In the genomic region with DNA sequence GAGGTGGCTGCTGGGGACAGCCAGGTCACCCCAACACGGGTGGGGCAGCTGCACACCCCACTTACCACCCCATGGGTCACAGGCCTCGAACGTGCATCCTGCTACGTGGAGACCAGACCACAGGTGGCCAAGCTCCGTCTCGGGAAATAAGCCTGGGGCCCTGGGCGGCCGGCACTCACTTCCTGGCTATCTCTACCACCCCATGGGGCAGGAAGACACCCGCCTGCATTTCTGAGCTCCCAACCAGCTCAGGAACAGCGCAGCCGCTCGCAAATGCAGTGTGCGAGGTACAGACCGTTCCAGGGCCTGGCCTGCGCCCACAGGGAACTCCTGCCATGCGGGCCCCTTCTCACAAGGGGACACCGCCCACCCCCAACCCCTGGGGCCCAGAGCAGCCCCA, we compare ENCODE assay signal across 2 cellular contexts.
A peak's percentile ranks its signal among the peaks of the same experiment; 100 is the strongest.
TF ChIP-seq lines count a peak whose summit lies in the region.

No MANE protein-coding gene starts in this region.

TF ChIP-seq in HEK293, 187 proteins besides CTCF, POLR2A, EP300 and RAD21:
- TF ChIP-seq ZNF626 (tag by site-specific recombination; IDR thresholded peaks at IDR 0.05) (no peak), ZNF488 (tag by site-specific recombination; IDR thresholded peaks at IDR 0.05) (no peak), ZIC2 (tag by site-specific recombination; IDR thresholded peaks at IDR 0.05) (0 out of 2 replicates have a peak, but pooled peaks have one; percentile 7)
- TF ChIP-seq, protein P1, sequence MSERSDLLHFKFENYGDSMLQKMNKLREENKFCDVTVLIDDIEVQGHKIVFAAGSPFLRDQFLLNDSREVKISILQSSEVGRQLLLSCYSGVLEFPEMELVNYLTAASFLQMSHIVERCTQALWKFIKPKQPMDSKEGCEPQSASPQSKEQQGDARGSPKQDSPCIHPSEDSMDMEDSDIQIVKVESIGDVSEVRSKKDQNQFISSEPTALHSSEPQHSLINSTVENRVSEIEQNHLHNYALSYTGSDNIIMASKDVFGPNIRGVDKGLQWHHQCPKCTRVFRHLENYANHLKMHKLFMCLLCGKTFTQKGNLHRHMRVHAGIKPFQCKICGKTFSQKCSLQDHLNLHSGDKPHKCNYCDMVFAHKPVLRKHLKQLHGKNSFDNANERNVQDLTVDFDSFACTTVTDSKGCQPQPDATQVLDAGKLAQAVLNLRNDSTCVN (tag by site-specific recombination; optimal IDR thresholded peaks at IDR 0.05): no peak
- TF ChIP-seq, protein P2, sequence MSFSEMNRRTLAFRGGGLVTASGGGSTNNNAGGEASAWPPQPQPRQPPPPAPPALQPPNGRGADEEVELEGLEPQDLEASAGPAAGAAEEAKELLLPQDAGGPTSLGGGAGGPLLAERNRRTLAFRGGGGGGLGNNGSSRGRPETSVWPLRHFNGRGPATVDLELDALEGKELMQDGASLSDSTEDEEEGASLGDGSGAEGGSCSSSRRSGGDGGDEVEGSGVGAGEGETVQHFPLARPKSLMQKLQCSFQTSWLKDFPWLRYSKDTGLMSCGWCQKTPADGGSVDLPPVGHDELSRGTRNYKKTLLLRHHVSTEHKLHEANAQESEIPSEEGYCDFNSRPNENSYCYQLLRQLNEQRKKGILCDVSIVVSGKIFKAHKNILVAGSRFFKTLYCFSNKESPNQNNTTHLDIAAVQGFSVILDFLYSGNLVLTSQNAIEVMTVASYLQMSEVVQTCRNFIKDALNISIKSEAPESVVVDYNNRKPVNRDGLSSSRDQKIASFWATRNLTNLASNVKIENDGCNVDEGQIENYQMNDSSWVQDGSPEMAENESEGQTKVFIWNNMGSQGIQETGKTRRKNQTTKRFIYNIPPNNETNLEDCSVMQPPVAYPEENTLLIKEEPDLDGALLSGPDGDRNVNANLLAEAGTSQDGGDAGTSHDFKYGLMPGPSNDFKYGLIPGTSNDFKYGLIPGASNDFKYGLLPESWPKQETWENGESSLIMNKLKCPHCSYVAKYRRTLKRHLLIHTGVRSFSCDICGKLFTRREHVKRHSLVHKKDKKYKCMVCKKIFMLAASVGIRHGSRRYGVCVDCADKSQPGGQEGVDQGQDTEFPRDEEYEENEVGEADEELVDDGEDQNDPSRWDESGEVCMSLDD (tag by site-specific recombination; IDR thresholded peaks at IDR 0.05): no peak

TF ChIP-seq in K562, 482 proteins besides CTCF, POLR2A, EP300 and RAD21:
- TF ChIP-seq DIDO1 (tag; IDR thresholded peaks at IDR 0.05; ENCODE audit: low read depth) (no peak), POLR2G (IDR thresholded peaks at IDR 0.05; ENCODE audit: low read depth, low read length) (peak; percentile 70), ZNF780A (CRISPR knock-in tag; IDR thresholded peaks at IDR 0.05) (no peak), SRSF3 (IDR thresholded peaks at IDR 0.05; ENCODE audit: insufficient read depth, low read length) (no peak), RBFOX2 (IDR thresholded peaks at IDR 0.05; ENCODE audit: low read depth, low read length) (peak; percentile 39; the same call in 1 of the 2 replicates), ESRRA (IDR thresholded peaks at IDR 0.05; ENCODE audit: borderline replicate concordance, low read depth) (no peak), ZSCAN29 (IDR thresholded peaks at IDR 0.05) (no peak), MCM7 (IDR thresholded peaks at IDR 0.05) (no peak), FOXA1 (IDR thresholded peaks at IDR 0.05; ENCODE audit: borderline replicate concordance) (no peak), PATZ1 (CRISPR knock-in tag; IDR thresholded peaks at IDR 0.05; ENCODE audit: borderline replicate concordance) (no peak), HMBOX1 (IDR thresholded peaks at IDR 0.05) (no peak), FOXA3 (CRISPR knock-in tag; conservative IDR thresholded peaks at IDR 0.05 in 1 of 2, IDR thresholded peaks at IDR 0.05 in 1 of 2) (no peak)
- TF ChIP-seq, protein P1 (CRISPR knock-in tag; IDR thresholded peaks at IDR 0.05): no peak
- TF ChIP-seq, protein P3, sequence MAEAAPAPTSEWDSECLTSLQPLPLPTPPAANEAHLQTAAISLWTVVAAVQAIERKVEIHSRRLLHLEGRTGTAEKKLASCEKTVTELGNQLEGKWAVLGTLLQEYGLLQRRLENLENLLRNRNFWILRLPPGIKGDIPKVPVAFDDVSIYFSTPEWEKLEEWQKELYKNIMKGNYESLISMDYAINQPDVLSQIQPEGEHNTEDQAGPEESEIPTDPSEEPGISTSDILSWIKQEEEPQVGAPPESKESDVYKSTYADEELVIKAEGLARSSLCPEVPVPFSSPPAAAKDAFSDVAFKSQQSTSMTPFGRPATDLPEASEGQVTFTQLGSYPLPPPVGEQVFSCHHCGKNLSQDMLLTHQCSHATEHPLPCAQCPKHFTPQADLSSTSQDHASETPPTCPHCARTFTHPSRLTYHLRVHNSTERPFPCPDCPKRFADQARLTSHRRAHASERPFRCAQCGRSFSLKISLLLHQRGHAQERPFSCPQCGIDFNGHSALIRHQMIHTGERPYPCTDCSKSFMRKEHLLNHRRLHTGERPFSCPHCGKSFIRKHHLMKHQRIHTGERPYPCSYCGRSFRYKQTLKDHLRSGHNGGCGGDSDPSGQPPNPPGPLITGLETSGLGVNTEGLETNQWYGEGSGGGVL (CRISPR knock-in tag; IDR thresholded peaks at IDR 0.05): no peak
TF ChIP-seq in K562: peak in this region for 2.
